ENCODE assay signal across 12 cellular contexts in genomic region chr2:214127178-214127970, GRCh38.
DNase-seq lines count a peak whose midpoint lies in the region; ATAC-seq, FAIRE-seq and TF ChIP-seq lines count a peak whose summit lies in the region.
"Had no signal": no experiment of that assay in that cellular context is flagged by ENCODE, and none has a peak within 500 bp of the region (broad histone marks: within the 10 kb centered on the region; RNA-seq: fewer than 3 reads in every experiment).

No MANE protein-coding gene starts in this region.

- H3K9me1 ChIP-seq in keratinocyte (ENCODE audit: control insufficient read depth, extremely low read depth, insufficient read depth, low read length): no peaks in the 10 kb centered on the region

- DNase-seq in AG08395 (ENCODE audit: low spot score) (peak; percentile 70), choroid plexus epithelial cell (ENCODE audit: low read depth) (peak; percentile 59), keratinocyte (ENCODE audit: low read depth, low spot score) (no peak), SHP77 (lab: John Stamatoyannopoulos, UW) (no peak), sigmoid colon (no peak)
- DNase-seq: activated CD4-positive, alpha-beta T cell treated with anti-CD3 and anti-CD28 coated beads, Interleukin-2, amount 50 U/mL, for 4 hours; CD4-positive, CD25-positive, alpha-beta regulatory T cell; Kasumi-1; NCI-H2227 treated with DMSO at 0.1 percent for 48 hours had no signal

- TF ChIP-seq EP300 in sigmoid colon (IDR thresholded peaks at IDR 0.05): no peak

- ATAC-seq in GM18505 (IDR thresholded peaks at IDR 0.05; ENCODE audit: unreplicated experiment) (no peak), GM21447 (IDR thresholded peaks at IDR 0.05; ENCODE audit: unreplicated experiment) (no peak)

- H3K4me2 ChIP-seq in keratinocyte (ENCODE audit: control insufficient read depth, extremely low read depth, insufficient read depth, low read depth, low read length): no peak overlapping the region

- H2AFZ ChIP-seq in keratinocyte (ENCODE audit: control insufficient read depth, low read length): no peak overlapping the region

- dilution Hi-C loops in keratinocyte (cut with MboI; ENCODE audit: extremely low pct_ligation_motif_present, low sequenced_read_pairs): no loop called here

- H3K27ac ChIP-seq in HUES6 (ENCODE audit: low read depth, low read length) (peak overlapping the region; percentile 91), keratinocyte (ENCODE audit: control insufficient read depth, insufficient read depth, low read length) (peak overlapping the region; percentile 46), sigmoid colon (no peak overlapping the region)

- TF ChIP-seq POLR2A in GM18505 (IDR thresholded peaks at IDR 0.05; ENCODE audit: borderline replicate concordance, extremely low read depth, insufficient read depth, insufficient read length) (no peak), sigmoid colon (IDR thresholded peaks at IDR 0.05) (no peak)

- no peak overlapping the region for H3K9ac ChIP-seq in HUES6 (ENCODE audit: low read length)
- H3K9ac ChIP-seq in keratinocyte (ENCODE audit: control insufficient read depth, extremely low read depth, insufficient read depth, low read length): no peak overlapping the region

- peaks cover 43% of the 10 kb centered on the region for H3K4me1 ChIP-seq in HUES6 (ENCODE audit: control insufficient read depth, insufficient read depth, low read length)
- peaks cover 16% of the 10 kb centered on the region for H3K4me1 ChIP-seq in keratinocyte (ENCODE audit: control insufficient read depth, extremely low read depth, insufficient read depth, low read length)
- H3K4me1 ChIP-seq in sigmoid colon: peaks cover 0 to 9% (median 3%) of the 10 kb centered on the region in 4 donors

- no peaks in the 10 kb centered on the region for H3K79me2 ChIP-seq in keratinocyte (ENCODE audit: control insufficient read depth, insufficient read depth, low read length)

- H3K4me3 ChIP-seq in HUES6 (ENCODE audit: low read depth, low read length) (peak overlapping the region; percentile 25), choroid plexus epithelial cell (ENCODE audit: low read depth, low read length) (no peak overlapping the region), keratinocyte (ENCODE audit: control insufficient read depth in 2 of 3, extremely low read depth in 1 of 3, insufficient read depth in 2 of 3, low read depth in 1 of 3, low read length in 3 of 3) (no peak overlapping the region), sigmoid colon (no peak overlapping the region)

- TF ChIP-seq CTCF in choroid plexus epithelial cell (conservative IDR thresholded peaks at IDR 0.05; ENCODE audit: low read depth, low read length) (no peak), keratinocyte (optimal IDR thresholded peaks at IDR 0.05 in 1 of 3, IDR thresholded peaks at IDR 0.05 in 1 of 3, conservative IDR thresholded peaks at IDR 0.05 in 1 of 3; ENCODE audit: extremely low read depth in 1 of 3, insufficient read depth in 2 of 3, low read length in 3 of 3) (no peak), sigmoid colon (IDR thresholded peaks at IDR 0.05) (no peak)

- no peaks in the 10 kb centered on the region for H3K9me3 ChIP-seq in HUES6 (ENCODE audit: control insufficient read depth, insufficient read depth, low read depth, low read length)
- H3K9me3 ChIP-seq in keratinocyte (ENCODE audit: control insufficient read depth, low read depth, low read length): no peaks in the 10 kb centered on the region
- no peaks in the 10 kb centered on the region for H3K9me3 ChIP-seq in sigmoid colon

- H3K27me3 ChIP-seq in HUES6 (ENCODE audit: control insufficient read depth, insufficient read depth, low read length): no peaks in the 10 kb centered on the region
- H3K27me3 ChIP-seq in keratinocyte (ENCODE audit: control insufficient read depth, extremely low read depth, insufficient read depth, low read length): no peaks in the 10 kb centered on the region
- H3K27me3 ChIP-seq in sigmoid colon: no peaks in the 10 kb centered on the region

- WGBS in sigmoid colon, 2 donors: 71 to 85% methylated on average over 1 of the region's 1 CpG

- intact Hi-C loops in sigmoid colon (cut with DNase I): no loop called here

- H4K20me1 ChIP-seq in keratinocyte (ENCODE audit: control insufficient read depth, extremely low read depth, insufficient read depth, low read length): no peaks in the 10 kb centered on the region

- H3K36me3 ChIP-seq in HUES6 (ENCODE audit: control insufficient read depth, insufficient read depth, low read length): no peaks in the 10 kb centered on the region
- no peaks in the 10 kb centered on the region for H3K36me3 ChIP-seq in keratinocyte (ENCODE audit: control insufficient read depth in 2 of 2, extremely low read depth in 1 of 2, insufficient read depth in 2 of 2, low read length in 2 of 2)
- no peaks in the 10 kb centered on the region for H3K36me3 ChIP-seq in sigmoid colon

- FAIRE-seq in keratinocyte (lab: Jason Lieb, UNC): peak; percentile 29

Comparison
In these comparisons a context has a peak if more than half of its experiments do, and no peak if none do; other contexts are left out.
1. DNase-seq: peak in AG08395 (single experiment) and choroid plexus epithelial cell (single experiment); none in keratinocyte (single experiment), SHP77 (0 of 2) and sigmoid colon (single experiment).
2. H3K27ac ChIP-seq: peak in HUES6 (single experiment) and keratinocyte (single experiment); none in sigmoid colon (0 of 4).